ENCODE assay signal across 1 cellular context in the genomic region with DNA sequence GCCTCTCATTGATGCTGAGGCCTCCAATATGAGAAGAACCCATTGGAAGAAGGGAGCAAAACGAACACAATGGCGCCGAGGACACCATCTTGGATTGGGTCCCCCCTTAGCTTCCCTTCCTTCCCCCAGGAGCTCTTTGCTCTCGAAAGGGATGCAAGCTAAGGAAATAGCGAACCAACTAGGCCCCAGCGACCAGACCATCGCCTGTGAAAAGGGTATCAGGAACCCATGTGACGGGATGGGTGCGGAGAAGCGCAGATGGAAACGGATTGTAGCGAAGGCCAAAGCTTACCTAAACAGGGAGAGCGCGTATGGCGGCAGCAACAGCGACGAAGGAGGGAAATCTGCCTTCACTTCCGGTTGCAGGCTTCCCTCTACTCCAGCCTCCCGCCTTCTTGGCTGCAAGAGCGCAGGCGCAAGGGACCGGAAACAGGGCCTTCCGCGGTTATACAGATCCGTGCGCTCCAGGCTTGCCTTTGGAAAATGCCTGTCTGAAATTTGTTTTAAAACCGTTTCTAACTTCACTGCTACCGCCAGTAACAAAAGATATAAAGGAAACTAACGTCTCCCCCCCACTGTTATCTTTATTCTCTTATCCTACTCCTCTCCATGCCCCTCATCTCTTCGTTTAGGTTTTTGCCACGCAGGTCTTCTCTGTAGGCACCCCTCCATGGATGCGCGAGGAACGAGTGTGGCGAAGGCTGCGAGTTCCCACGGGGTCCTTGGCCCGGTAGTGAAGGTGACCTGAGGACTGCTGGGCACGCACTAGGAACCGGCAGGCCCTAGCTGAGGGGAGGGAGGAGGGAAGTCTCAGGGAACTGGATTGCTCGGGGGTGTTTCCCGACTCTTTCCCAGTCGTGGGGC.
TF ChIP-seq lines count a peak whose summit lies in the region.

A gene (minus strand): TSS at position 346 of the 864 bp plus-strand sequence. CDS start 1,471 bp downstream, outside the sequence.

TF ChIP-seq in K562, 482 proteins besides CTCF, POLR2A, EP300 and RAD21 (continued from another document and continues in another):
- TF ChIP-seq, protein P1, sequence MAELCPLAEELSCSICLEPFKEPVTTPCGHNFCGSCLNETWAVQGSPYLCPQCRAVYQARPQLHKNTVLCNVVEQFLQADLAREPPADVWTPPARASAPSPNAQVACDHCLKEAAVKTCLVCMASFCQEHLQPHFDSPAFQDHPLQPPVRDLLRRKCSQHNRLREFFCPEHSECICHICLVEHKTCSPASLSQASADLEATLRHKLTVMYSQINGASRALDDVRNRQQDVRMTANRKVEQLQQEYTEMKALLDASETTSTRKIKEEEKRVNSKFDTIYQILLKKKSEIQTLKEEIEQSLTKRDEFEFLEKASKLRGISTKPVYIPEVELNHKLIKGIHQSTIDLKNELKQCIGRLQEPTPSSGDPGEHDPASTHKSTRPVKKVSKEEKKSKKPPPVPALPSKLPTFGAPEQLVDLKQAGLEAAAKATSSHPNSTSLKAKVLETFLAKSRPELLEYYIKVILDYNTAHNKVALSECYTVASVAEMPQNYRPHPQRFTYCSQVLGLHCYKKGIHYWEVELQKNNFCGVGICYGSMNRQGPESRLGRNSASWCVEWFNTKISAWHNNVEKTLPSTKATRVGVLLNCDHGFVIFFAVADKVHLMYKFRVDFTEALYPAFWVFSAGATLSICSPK (IDR thresholded peaks at IDR 0.05; ENCODE audit: borderline replicate concordance) = peak; percentile 94; the same call in 1 of the 2 replicates
- no peak for TF ChIP-seq HDGF (IDR thresholded peaks at IDR 0.05)
- TF ChIP-seq, protein P2, sequence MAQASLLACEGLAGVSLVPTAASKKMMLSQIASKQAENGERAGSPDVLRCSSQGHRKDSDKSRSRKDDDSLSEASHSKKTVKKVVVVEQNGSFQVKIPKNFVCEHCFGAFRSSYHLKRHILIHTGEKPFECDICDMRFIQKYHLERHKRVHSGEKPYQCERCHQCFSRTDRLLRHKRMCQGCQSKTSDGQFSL (CRISPR knock-in tag; IDR thresholded peaks at IDR 0.05) = peak; percentile 11; the same call in 1 of the 2 replicates
- TF ChIP-seq, protein P2 (tag; IDR thresholded peaks at IDR 0.05) = peak in 1 of 2 experiments; percentile 30; a peak in 1 of 4 replicates
- no peak for TF ChIP-seq PHF21A (IDR thresholded peaks at IDR 0.05; ENCODE audit: borderline replicate concordance, low read depth)
- peak; percentile 70 for TF ChIP-seq NCOA4 (IDR thresholded peaks at IDR 0.05; ENCODE audit: partially characterized antibody)
- no peak for TF ChIP-seq POLR3A (IDR thresholded peaks at IDR 0.05; ENCODE audit: borderline replicate concordance, extremely low read depth, insufficient read depth, insufficient read length)
- peak; percentile 46 for TF ChIP-seq TCF3 (CRISPR knock-in tag; IDR thresholded peaks at IDR 0.05)
- TF ChIP-seq MYC (IDR thresholded peaks at IDR 0.05; ENCODE audit: low read depth, low read length) = peak; percentile 98
- TF ChIP-seq MYC (CRISPR knock-in tag; IDR thresholded peaks at IDR 0.05; ENCODE audit: borderline replicate concordance, low read depth) = 0 out of 2 replicates have a peak, but pooled peaks have one; percentile 40
- peak; percentile 27; the same call in 1 of the 2 replicates for TF ChIP-seq ZEB2 (IDR thresholded peaks at IDR 0.05)
- peak; percentile 46 for TF ChIP-seq BCOR (IDR thresholded peaks at IDR 0.05)
- TF ChIP-seq CBX2 (IDR thresholded peaks at IDR 0.05; ENCODE audit: insufficient read depth, low read length, poor library complexity, severe bottlenecking) = no peak
- TF ChIP-seq POLR2G (IDR thresholded peaks at IDR 0.05; ENCODE audit: low read depth, low read length) = peak; percentile 93
- no peak for TF ChIP-seq POLR3G (IDR thresholded peaks at IDR 0.05; ENCODE audit: extremely low read depth, insufficient read length, insufficient replicate concordance)
- TF ChIP-seq, protein P3, sequence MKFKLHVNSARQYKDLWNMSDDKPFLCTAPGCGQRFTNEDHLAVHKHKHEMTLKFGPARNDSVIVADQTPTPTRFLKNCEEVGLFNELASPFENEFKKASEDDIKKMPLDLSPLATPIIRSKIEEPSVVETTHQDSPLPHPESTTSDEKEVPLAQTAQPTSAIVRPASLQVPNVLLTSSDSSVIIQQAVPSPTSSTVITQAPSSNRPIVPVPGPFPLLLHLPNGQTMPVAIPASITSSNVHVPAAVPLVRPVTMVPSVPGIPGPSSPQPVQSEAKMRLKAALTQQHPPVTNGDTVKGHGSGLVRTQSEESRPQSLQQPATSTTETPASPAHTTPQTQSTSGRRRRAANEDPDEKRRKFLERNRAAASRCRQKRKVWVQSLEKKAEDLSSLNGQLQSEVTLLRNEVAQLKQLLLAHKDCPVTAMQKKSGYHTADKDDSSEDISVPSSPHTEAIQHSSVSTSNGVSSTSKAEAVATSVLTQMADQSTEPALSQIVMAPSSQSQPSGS (CRISPR knock-in tag; IDR thresholded peaks at IDR 0.05) = no peak
- TF ChIP-seq, protein P4, sequence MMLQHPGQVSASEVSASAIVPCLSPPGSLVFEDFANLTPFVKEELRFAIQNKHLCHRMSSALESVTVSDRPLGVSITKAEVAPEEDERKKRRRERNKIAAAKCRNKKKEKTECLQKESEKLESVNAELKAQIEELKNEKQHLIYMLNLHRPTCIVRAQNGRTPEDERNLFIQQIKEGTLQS (IDR thresholded peaks at IDR 0.05) = no peak
- TF ChIP-seq, protein P4 (CRISPR knock-in tag; conservative IDR thresholded peaks at IDR 0.05) = peak; percentile 68
- TF ChIP-seq PRPF4 (IDR thresholded peaks at IDR 0.05; ENCODE audit: insufficient read depth, low read depth, low read length, poor library complexity, severe bottlenecking) = no peak
- TF ChIP-seq FOXA3 (CRISPR knock-in tag; conservative IDR thresholded peaks at IDR 0.05 in 1 of 2, IDR thresholded peaks at IDR 0.05 in 1 of 2) = no peak
- TF ChIP-seq, protein P5, sequence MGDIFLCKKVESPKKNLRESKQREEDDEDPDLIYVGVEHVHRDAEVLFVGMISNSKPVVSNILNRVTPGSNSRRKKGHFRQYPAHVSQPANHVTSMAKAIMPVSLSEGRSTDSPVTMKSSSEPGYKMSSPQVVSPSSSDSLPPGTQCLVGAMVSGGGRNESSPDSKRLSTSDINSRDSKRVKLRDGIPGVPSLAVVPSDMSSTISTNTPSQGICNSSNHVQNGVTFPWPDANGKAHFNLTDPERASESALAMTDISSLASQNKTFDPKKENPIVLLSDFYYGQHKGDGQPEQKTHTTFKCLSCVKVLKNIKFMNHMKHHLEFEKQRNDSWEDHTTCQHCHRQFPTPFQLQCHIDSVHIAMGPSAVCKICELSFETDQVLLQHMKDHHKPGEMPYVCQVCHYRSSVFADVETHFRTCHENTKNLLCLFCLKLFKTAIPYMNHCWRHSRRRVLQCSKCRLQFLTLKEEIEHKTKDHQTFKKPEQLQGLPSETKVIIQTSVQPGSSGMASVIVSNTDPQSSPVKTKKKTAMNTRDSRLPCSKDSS (IDR thresholded peaks at IDR 0.05; ENCODE audit: low read depth, partially characterized antibody) = no peak
- TF ChIP-seq, protein P6, sequence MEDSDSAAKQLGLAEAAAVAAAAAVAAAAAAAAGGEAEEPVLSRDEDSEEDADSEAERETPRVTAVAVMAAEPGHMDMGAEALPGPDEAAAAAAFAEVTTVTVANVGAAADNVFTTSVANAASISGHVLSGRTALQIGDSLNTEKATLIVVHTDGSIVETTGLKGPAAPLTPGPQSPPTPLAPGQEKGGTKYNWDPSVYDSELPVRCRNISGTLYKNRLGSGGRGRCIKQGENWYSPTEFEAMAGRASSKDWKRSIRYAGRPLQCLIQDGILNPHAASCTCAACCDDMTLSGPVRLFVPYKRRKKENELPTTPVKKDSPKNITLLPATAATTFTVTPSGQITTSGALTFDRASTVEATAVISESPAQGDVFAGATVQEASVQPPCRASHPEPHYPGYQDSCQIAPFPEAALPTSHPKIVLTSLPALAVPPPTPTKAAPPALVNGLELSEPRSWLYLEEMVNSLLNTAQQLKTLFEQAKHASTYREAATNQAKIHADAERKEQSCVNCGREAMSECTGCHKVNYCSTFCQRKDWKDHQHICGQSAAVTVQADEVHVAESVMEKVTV (CRISPR knock-in tag; IDR thresholded peaks at IDR 0.05) = peak; percentile 5; the same call in 1 of the 2 replicates
- TF ChIP-seq ATF7 (IDR thresholded peaks at IDR 0.05) = peak; percentile 72
- TF ChIP-seq, protein P7, sequence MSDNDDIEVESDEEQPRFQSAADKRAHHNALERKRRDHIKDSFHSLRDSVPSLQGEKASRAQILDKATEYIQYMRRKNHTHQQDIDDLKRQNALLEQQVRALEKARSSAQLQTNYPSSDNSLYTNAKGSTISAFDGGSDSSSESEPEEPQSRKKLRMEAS (CRISPR knock-in tag; IDR thresholded peaks at IDR 0.05) = peak; percentile 79
- TF ChIP-seq TEAD4 (IDR thresholded peaks at IDR 0.05; ENCODE audit: low read length) = peak; percentile 13
- TF ChIP-seq TEAD4 (CRISPR knock-in tag; IDR thresholded peaks at IDR 0.05; ENCODE audit: borderline replicate concordance) = no peak
- peak; percentile 52; the same call in 1 of the 2 replicates for TF ChIP-seq FOXM1 (IDR thresholded peaks at IDR 0.05; ENCODE audit: low read depth)
- peak; percentile 96 for TF ChIP-seq FOXM1 (CRISPR knock-in tag; IDR thresholded peaks at IDR 0.05; ENCODE audit: low read depth)
- TF ChIP-seq, protein P8, sequence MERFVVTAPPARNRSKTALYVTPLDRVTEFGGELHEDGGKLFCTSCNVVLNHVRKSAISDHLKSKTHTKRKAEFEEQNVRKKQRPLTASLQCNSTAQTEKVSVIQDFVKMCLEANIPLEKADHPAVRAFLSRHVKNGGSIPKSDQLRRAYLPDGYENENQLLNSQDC (CRISPR knock-in tag; IDR thresholded peaks at IDR 0.05) = no peak; the same call in 1 of the 2 replicates
- peak; percentile 61 for TF ChIP-seq XRCC5 (IDR thresholded peaks at IDR 0.05; ENCODE audit: low read depth, low read length)
- TF ChIP-seq, protein P9, sequence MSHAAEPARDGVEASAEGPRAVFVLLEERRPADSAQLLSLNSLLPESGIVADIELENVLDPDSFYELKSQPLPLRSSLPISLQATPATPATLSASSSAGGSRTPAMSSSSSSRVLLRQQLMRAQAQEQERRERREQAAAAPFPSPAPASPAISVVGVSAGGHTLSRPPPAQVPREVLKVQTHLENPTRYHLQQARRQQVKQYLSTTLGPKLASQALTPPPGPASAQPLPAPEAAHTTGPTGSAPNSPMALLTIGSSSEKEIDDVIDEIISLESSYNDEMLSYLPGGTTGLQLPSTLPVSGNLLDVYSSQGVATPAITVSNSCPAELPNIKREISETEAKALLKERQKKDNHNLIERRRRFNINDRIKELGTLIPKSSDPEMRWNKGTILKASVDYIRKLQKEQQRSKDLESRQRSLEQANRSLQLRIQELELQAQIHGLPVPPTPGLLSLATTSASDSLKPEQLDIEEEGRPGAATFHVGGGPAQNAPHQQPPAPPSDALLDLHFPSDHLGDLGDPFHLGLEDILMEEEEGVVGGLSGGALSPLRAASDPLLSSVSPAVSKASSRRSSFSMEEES (CRISPR knock-in tag; IDR thresholded peaks at IDR 0.05) = peak; percentile 2; the same call in 1 of the 2 replicates
- TF ChIP-seq, protein P10, sequence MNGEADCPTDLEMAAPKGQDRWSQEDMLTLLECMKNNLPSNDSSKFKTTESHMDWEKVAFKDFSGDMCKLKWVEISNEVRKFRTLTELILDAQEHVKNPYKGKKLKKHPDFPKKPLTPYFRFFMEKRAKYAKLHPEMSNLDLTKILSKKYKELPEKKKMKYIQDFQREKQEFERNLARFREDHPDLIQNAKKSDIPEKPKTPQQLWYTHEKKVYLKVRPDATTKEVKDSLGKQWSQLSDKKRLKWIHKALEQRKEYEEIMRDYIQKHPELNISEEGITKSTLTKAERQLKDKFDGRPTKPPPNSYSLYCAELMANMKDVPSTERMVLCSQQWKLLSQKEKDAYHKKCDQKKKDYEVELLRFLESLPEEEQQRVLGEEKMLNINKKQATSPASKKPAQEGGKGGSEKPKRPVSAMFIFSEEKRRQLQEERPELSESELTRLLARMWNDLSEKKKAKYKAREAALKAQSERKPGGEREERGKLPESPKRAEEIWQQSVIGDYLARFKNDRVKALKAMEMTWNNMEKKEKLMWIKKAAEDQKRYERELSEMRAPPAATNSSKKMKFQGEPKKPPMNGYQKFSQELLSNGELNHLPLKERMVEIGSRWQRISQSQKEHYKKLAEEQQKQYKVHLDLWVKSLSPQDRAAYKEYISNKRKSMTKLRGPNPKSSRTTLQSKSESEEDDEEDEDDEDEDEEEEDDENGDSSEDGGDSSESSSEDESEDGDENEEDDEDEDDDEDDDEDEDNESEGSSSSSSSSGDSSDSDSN (IDR thresholded peaks at IDR 0.05; ENCODE audit: borderline replicate concordance in 1 of 2, low read depth in 2 of 2, low read length in 2 of 2) = peak in 1 of 2 experiments; percentile 82; a peak in 1 of 4 replicates
- no peak for TF ChIP-seq HNRNPUL1 (IDR thresholded peaks at IDR 0.05; ENCODE audit: low read length)
- TF ChIP-seq ZNF133 (CRISPR knock-in tag; IDR thresholded peaks at IDR 0.05) = no peak
- TF ChIP-seq ZNF146 (CRISPR knock-in tag; IDR thresholded peaks at IDR 0.05; ENCODE audit: unreplicated experiment) = no peak
- no peak for TF ChIP-seq ZNF668 (CRISPR knock-in tag; IDR thresholded peaks at IDR 0.05)
- peak; percentile 33; the same call in 1 of the 2 replicates for TF ChIP-seq ZKSCAN1 (IDR thresholded peaks at IDR 0.05; ENCODE audit: low read depth, low read length)
- TF ChIP-seq, protein P11, sequence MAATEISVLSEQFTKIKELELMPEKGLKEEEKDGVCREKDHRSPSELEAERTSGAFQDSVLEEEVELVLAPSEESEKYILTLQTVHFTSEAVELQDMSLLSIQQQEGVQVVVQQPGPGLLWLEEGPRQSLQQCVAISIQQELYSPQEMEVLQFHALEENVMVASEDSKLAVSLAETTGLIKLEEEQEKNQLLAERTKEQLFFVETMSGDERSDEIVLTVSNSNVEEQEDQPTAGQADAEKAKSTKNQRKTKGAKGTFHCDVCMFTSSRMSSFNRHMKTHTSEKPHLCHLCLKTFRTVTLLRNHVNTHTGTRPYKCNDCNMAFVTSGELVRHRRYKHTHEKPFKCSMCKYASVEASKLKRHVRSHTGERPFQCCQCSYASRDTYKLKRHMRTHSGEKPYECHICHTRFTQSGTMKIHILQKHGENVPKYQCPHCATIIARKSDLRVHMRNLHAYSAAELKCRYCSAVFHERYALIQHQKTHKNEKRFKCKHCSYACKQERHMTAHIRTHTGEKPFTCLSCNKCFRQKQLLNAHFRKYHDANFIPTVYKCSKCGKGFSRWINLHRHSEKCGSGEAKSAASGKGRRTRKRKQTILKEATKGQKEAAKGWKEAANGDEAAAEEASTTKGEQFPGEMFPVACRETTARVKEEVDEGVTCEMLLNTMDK (IDR thresholded peaks at IDR 0.05; ENCODE audit: borderline replicate concordance, insufficient read depth, low read depth, low read length, poor library complexity, severe bottlenecking) = no peak
- TF ChIP-seq SUPT5H (IDR thresholded peaks at IDR 0.05) = peak; percentile 98
- peak; percentile 80 for TF ChIP-seq MEF2D (tag; conservative IDR thresholded peaks at IDR 0.05; ENCODE audit: low read depth)
